In the genomic region with DNA sequence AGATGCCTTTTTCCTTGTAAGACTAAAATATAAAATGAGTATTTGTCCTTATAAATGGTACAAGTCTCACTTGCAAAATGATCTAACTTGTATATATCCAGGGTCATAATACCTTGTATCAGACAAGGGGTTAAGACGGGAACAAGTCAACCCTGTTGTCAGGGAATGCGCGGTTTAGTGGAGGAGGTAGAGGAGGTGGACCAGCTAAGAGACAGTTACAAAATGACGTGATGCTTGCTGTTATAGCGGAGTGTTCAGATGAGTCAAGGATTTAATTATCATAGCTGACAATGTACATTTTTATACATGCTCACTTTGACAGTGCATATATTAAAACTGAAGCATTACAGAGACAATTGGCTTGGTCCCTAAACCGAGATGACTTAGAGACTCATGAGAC, we compare ENCODE assay signal across 24 cellular contexts.
"Had no signal": no experiment of that assay in that cellular context is flagged by ENCODE, and none has a peak within 500 bp of the region (broad histone marks: within the 10 kb centered on the region; RNA-seq: fewer than 3 reads in every experiment).

No MANE protein-coding gene starts in this region.

- H3K9ac ChIP-seq: parathyroid adenoma had no signal

- H3K79me2 ChIP-seq: parathyroid adenoma had no signal

- H3K36me3 Mint-ChIP-seq: immature natural killer cell; naive thymus-derived CD8-positive, alpha-beta T cell; stimulated activated naive B cell treated with anti-CD40 and anti-IgM and Interleukin-4, amounts not matched to agents 10 μg/mL and 1 μg/mL and 100 μg/mL, for 72 hours; type B pancreatic cell had no signal

- H3K27me3 ChIP-seq: left lung, stomach, tibial nerve, uterus had no signal

- H3K4me3 Mint-ChIP-seq: immature natural killer cell; naive thymus-derived CD8-positive, alpha-beta T cell; nephron; stimulated activated naive B cell treated with anti-CD40 and anti-IgM and Interleukin-4, amounts not matched to agents 10 μg/mL and 1 μg/mL and 100 μg/mL, for 72 hours; type B pancreatic cell had no signal

- H3K27ac Mint-ChIP-seq: immature natural killer cell; naive thymus-derived CD8-positive, alpha-beta T cell; nephron; progenitor cell of endocrine pancreas; stimulated activated naive B cell treated with anti-CD40 and anti-IgM and Interleukin-4, amounts not matched to agents 10 μg/mL and 1 μg/mL and 100 μg/mL, for 72 hours; type B pancreatic cell had no signal

- H3K4me3 ChIP-seq: left lung, lower lobe of right lung, skin epidermis, stomach, tibial nerve, uterus had no signal

- H3K9me3 ChIP-seq: left lung, lower lobe of right lung, stomach, tibial nerve, uterus had no signal

- H3K4me1 Mint-ChIP-seq: immature natural killer cell; naive thymus-derived CD8-positive, alpha-beta T cell; nephron; stimulated activated naive B cell treated with anti-CD40 and anti-IgM and Interleukin-4, amounts not matched to agents 10 μg/mL and 1 μg/mL and 100 μg/mL, for 72 hours had no signal

- H2AFZ ChIP-seq: parathyroid adenoma had no signal

- H3K27ac ChIP-seq: left lung, lower lobe of right lung, parathyroid adenoma, skin epidermis, stomach, tibial nerve, uterus had no signal

- H3K9me3 Mint-ChIP-seq: immature natural killer cell; naive thymus-derived CD8-positive, alpha-beta T cell; nephron; stimulated activated naive B cell treated with anti-CD40 and anti-IgM and Interleukin-4, amounts not matched to agents 10 μg/mL and 1 μg/mL and 100 μg/mL, for 72 hours; type B pancreatic cell had no signal

- H3K36me3 ChIP-seq: left lung, lower lobe of right lung, stomach, tibial nerve, uterus had no signal

- DNase-seq: immature natural killer cell; kidney; left colon; left lung; lower lobe of right lung; mammary epithelial cell; mesenchymal stem cell; naive thymus-derived CD8-positive, alpha-beta T cell; retina; right cardiac atrium; stimulated activated CD4-positive, alpha-beta T cell treated with anti-CD3 and anti-CD28 coated beads, Interleukin-12 subunit alpha, Interleukin-12 subunit beta, amount 100 ng/mL, for 4 hours; stimulated activated CD4-positive, alpha-beta T cell treated with anti-CD3 and anti-CD28 coated beads, Interleukin-15, amount 100 ng/mL, for 24 hours; stimulated activated CD4-positive, alpha-beta T cell treated with anti-CD3 and anti-CD28 coated beads, Interleukin-2, amount 100 ng/mL, for 24 hours; stimulated activated CD4-positive, alpha-beta T cell treated with anti-CD3 and anti-CD28 coated beads, Interleukin-4, amount 100 ng/mL, for 1 hour; stimulated activated naive B cell treated with anti-CD40 and anti-IgM and Interleukin-4, amounts not matched to agents 10 μg/mL and 1 μg/mL and 100 μg/mL, for 72 hours; stimulated activated naive CD8-positive, alpha-beta T cell treated with anti-CD3 and anti-CD28 coated beads, Interleukin-15, Interleukin-2, amounts not matched to agents 100 U/mL and 50 U/mL, for 24 hours; stomach; uterus had no signal

- H3K27me3 Mint-ChIP-seq: type B pancreatic cell had no signal
